Comparison of ENCODE assay signal across 12 cellular contexts in genomic region chr3:23036728-23037127, GRCh38.
DNase-seq lines count a peak whose midpoint lies in the region; ATAC-seq, FAIRE-seq and TF ChIP-seq lines count a peak whose summit lies in the region.
"Had no signal": no experiment of that assay in that cellular context is flagged by ENCODE, and none has a peak within 500 bp of the region (broad histone marks: within the 10 kb centered on the region; RNA-seq: fewer than 3 reads in every experiment).

No MANE protein-coding gene starts in this region.

- DNase-seq in A549 (ENCODE audit: low read depth in 1 of 2, low spot score in 1 of 2) (no peak), RWPE2 (ENCODE audit: low spot score) (no peak), T-helper 2 cell (no peak), cortex of kidney (lab: John Stamatoyannopoulos, UW) (no peak), Peyer's patch (no peak), GOT3 (lab: John Stamatoyannopoulos, UW) (no peak)
- DNase-seq: activated CD4-positive, alpha-beta T cell treated with anti-CD3 and anti-CD28 coated beads for 1 hour; activated effector memory CD4-positive, alpha-beta T cell treated with Interleukin-2 at 50 U/mL for 16 hours; NCI-H446 treated with DMSO at 0.1 percent for 48 hours had no signal

- FAIRE-seq in A549 (lab: Jason Lieb, UNC): no peak
- FAIRE-seq: A204.1 had no signal

- 9% methylated on average over 4 of the region's 4 CpGs for WGBS in A549 (ENCODE audit: missing lambda C conversion rate)

- no peaks in the 10 kb centered on the region for H3K27me3 ChIP-seq in RWPE2 (ENCODE audit: insufficient read depth, poor library complexity, severe bottlenecking)
- no peaks in the 10 kb centered on the region for H3K27me3 ChIP-seq in Peyer's patch

- TF ChIP-seq CTCF in A549 (IDR thresholded peaks at IDR 0.05): no peak
- TF ChIP-seq CTCF in RWPE2 (IDR thresholded peaks at IDR 0.05; ENCODE audit: poor library complexity, severe bottlenecking): no peak
- no peak for TF ChIP-seq CTCF in Peyer's patch (IDR thresholded peaks at IDR 0.05)

- TF ChIP-seq POLR2A in A549 (IDR thresholded peaks at IDR 0.05; ENCODE audit: low read length) (no peak), Peyer's patch (IDR thresholded peaks at IDR 0.05) (no peak)

- POLR2A ChIA-PET in A549 (lab: Yijun Ruan, JAX): interaction anchor here (0.7 kb wide), 1 partner anchor 25 kb away, joined by 3 read pairs; no protein-coding TSS in a partner anchor

- H3K27ac ChIP-seq in A549 (no peak overlapping the region), RWPE2 (ENCODE audit: poor library complexity, severe bottlenecking) (peak overlapping the region; percentile 18), Peyer's patch (no peak overlapping the region)

- no peak for TF ChIP-seq RAD21 in A549 (conservative IDR thresholded peaks at IDR 0.05 in 1 of 2, IDR thresholded peaks at IDR 0.05 in 1 of 2)

- CTCF ChIA-PET in A549 (lab: Yijun Ruan, JAX): no interaction called here

- H3K36me3 ChIP-seq in RWPE2 (ENCODE audit: low read depth) (no peaks in the 10 kb centered on the region), Peyer's patch (no peaks in the 10 kb centered on the region)

- ATAC-seq in A549 (no peak), GM19025 (IDR thresholded peaks at IDR 0.05; ENCODE audit: low read depth, unreplicated experiment) (peak; percentile 64), HG02885 (IDR thresholded peaks at IDR 0.05; ENCODE audit: poor library complexity, unreplicated experiment) (peak; percentile 81), RWPE2 (ENCODE audit: low read depth) (no peak)

- no peak overlapping the region; the same call in 2 of the 3 replicates for H3K4me3 ChIP-seq in A549
- H3K4me3 ChIP-seq in RWPE2 (ENCODE audit: severe bottlenecking): no peak overlapping the region
- no peak overlapping the region for H3K4me3 ChIP-seq in Peyer's patch

- H3K9me3 ChIP-seq in A549 (peaks cover 4% of the 10 kb centered on the region), RWPE2 (ENCODE audit: severe bottlenecking) (no peaks in the 10 kb centered on the region), Peyer's patch (no peaks in the 10 kb centered on the region)

- H3K4me2 ChIP-seq in A549: peak overlapping the region; percentile 73; the same call in 2 of the 3 replicates

- no peak for TF ChIP-seq EP300 in A549 (IDR thresholded peaks at IDR 0.05)

- 0 out of 3 replicates have a peak, but pooled peaks cover 5% of the 10 kb centered on the region for H3K4me1 ChIP-seq in A549
- H3K4me1 ChIP-seq in RWPE2 (ENCODE audit: insufficient read depth, poor library complexity, severe bottlenecking): peaks cover 19% of the 10 kb centered on the region
- H3K4me1 ChIP-seq in Peyer's patch: no peaks in the 10 kb centered on the region

TF ChIP-seq in A549, 52 proteins besides CTCF, POLR2A, EP300 and RAD21:
- TF ChIP-seq REST (IDR thresholded peaks at IDR 0.05): no peak
- no peak for TF ChIP-seq USF2 (IDR thresholded peaks at IDR 0.05)
- TF ChIP-seq HOXA7 (CRISPR knock-in tag; IDR thresholded peaks at IDR 0.05): no peak
- no peak for TF ChIP-seq CEBPB (IDR thresholded peaks at IDR 0.05)
- TF ChIP-seq HES2 (IDR thresholded peaks at IDR 0.05): no peak
- no peak for TF ChIP-seq ZSCAN20 (CRISPR knock-in tag; IDR thresholded peaks at IDR 0.05)
- TF ChIP-seq RARB (CRISPR knock-in tag; IDR thresholded peaks at IDR 0.05): no peak
- TF ChIP-seq EHMT2 (IDR thresholded peaks at IDR 0.05; ENCODE audit: low read depth): no peak

Comparison
In these comparisons a context has a peak if more than half of its experiments do, and no peak if none do; other contexts are left out.
1. ATAC-seq: peak in GM19025 (single experiment) and HG02885 (single experiment); none in A549 (0 of 2) and RWPE2 (single experiment).